ENCODE assay signal across 2 cellular contexts in the genomic region with DNA sequence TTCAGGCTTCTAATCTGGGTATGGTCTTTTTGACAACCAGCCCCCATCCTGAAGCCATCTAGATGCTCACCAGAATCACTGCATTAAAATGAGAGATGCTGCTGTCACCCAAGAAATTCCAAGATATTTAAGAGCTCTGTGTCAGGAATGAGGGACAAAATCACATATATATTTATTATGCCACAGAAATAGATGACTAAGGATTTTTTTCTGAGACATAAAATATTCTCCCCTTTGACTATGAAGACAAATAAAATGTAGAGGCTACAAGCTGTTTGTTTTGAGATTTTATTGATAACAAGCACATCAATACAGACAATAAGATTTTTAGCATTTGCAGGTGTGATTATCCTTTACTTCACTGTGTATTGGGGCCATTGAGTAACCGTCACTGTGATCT.
TF ChIP-seq lines count a peak whose summit lies in the region.

No MANE protein-coding gene starts in this region.

TF ChIP-seq in HepG2, 621 proteins besides CTCF, POLR2A, EP300 and RAD21:
- peak; percentile 25 to 64; a peak in 3 of 4 replicates for TF ChIP-seq MAFK (conservative IDR thresholded peaks at IDR 0.05 in 1 of 2, IDR thresholded peaks at IDR 0.05 in 1 of 2; ENCODE audit: low read length in 2 of 2)
- TF ChIP-seq ZBTB46 (CRISPR knock-in tag; IDR thresholded peaks at IDR 0.05; ENCODE audit: borderline replicate concordance): no peak
- TF ChIP-seq MAFF (IDR thresholded peaks at IDR 0.05; ENCODE audit: low read depth, low read length): peak; percentile 41; the same call in 1 of the 2 replicates

TF ChIP-seq in IMR-90, 13 proteins besides CTCF, POLR2A, EP300 and RAD21:
- TF ChIP-seq ELK1 (IDR thresholded peaks at IDR 0.05; ENCODE audit: borderline replicate concordance, low read depth, low read length) (no peak), MAFK (IDR thresholded peaks at IDR 0.05; ENCODE audit: low read depth, low read length) (peak; percentile 60)
